Comparison of ENCODE assay signal across 19 cellular contexts in genomic region chr21:38982096-38982495, GRCh38.
A peak's percentile ranks its signal among the peaks of the same experiment; 100 is the strongest.
DNase-seq lines count a peak whose midpoint lies in the region; ATAC-seq and TF ChIP-seq lines count a peak whose summit lies in the region.
"Had no signal": no experiment of that assay in that cellular context is flagged by ENCODE, and none has a peak within 500 bp of the region (broad histone marks: within the 10 kb centered on the region; RNA-seq: fewer than 3 reads in every experiment).

No MANE protein-coding gene starts in this region.

- H3K4me1 ChIP-seq in SJCRH30 = peaks cover 67% of the 10 kb centered on the region

- no peaks in the 10 kb centered on the region for H3K9me3 Mint-ChIP-seq in natural killer cell treated with Interleukin-12 subunit alpha and Interleukin-12 subunit beta and Interleukin-15 and Interleukin-18, amount 100 ng/mL, for 72 hours
- H3K9me3 Mint-ChIP-seq in natural killer cell = no peaks in the 10 kb centered on the region
- peaks cover 0 to 6% (median 0%) of the 10 kb centered on the region in 9 donors for H3K9me3 Mint-ChIP-seq in naive thymus-derived CD8-positive, alpha-beta T cell
- H3K9me3 Mint-ChIP-seq: CD8-positive, alpha-beta T cell had no signal

- H3K36me3 ChIP-seq in SJCRH30 = no peaks in the 10 kb centered on the region
- H3K36me3 ChIP-seq: left lung had no signal

- H3K4me3 Mint-ChIP-seq in natural killer cell treated with Interleukin-12 subunit alpha and Interleukin-12 subunit beta and Interleukin-15 and Interleukin-18, amount 100 ng/mL, for 72 hours = no peak overlapping the region
- no peak overlapping the region for H3K4me3 Mint-ChIP-seq in natural killer cell
- H3K4me3 Mint-ChIP-seq in naive thymus-derived CD8-positive, alpha-beta T cell = no peak overlapping the region
- H3K4me3 Mint-ChIP-seq: activated naive CD8-positive, alpha-beta T cell; CD8-positive, alpha-beta T cell had no signal

- H3K36me3 Mint-ChIP-seq in natural killer cell treated with Interleukin-12 subunit alpha and Interleukin-12 subunit beta and Interleukin-15 and Interleukin-18, amount 100 ng/mL, for 72 hours = no peaks in the 10 kb centered on the region
- H3K36me3 Mint-ChIP-seq in natural killer cell = no peaks in the 10 kb centered on the region
- H3K36me3 Mint-ChIP-seq in naive thymus-derived CD8-positive, alpha-beta T cell = no peaks in the 10 kb centered on the region
- H3K36me3 Mint-ChIP-seq: activated naive CD8-positive, alpha-beta T cell; CD8-positive, alpha-beta T cell had no signal

- DNase-seq in natural killer cell treated with Interleukin-12 subunit alpha and Interleukin-12 subunit beta and Interleukin-15 and Interleukin-18, amount 100 ng/mL, for 72 hours (ENCODE audit: low spot score) = peak; percentile 23
- DNase-seq in natural killer cell = no peak
- peak; percentile 30 to 43 for DNase-seq in SJCRH30
- peak; percentile 64 for DNase-seq in iPS-NIHi7 (ENCODE audit: extremely low spot score)
- no peak for DNase-seq in NCI-H2196 treated with DMSO at 0.1 percent for 48 hours (lab: John Stamatoyannopoulos, UW; ENCODE audit: unreplicated experiment)
- DNase-seq in naive thymus-derived CD8-positive, alpha-beta T cell = no peak
- no peak for DNase-seq in COLO668 (lab: John Stamatoyannopoulos, UW; ENCODE audit: unreplicated experiment)
- DNase-seq: activated CD4-positive, alpha-beta T cell treated with anti-CD3 and anti-CD28 coated beads, Interleukin-2, amount 50 U/mL, for 48 hours; activated T-cell treated with anti-CD3 and anti-CD28 coated beads, Interleukin-2, amount 50 U/mL, for 1 hour; CD8-positive, alpha-beta T cell; GF-D8; left lung; NCI-H1048; NCI-H2107; stimulated activated naive CD8-positive, alpha-beta T cell treated with anti-CD3 and anti-CD28 coated beads, Interleukin-15, Interleukin-2, amounts not matched to agents 100 U/mL and 50 U/mL, for 24 hours had no signal

- intact Hi-C loops in natural killer cell (cut with micrococcal nuclease) = no loop called here

- POLR2A ChIA-PET in naive thymus-derived CD8-positive, alpha-beta T cell (lab: Charles Lee) = no interaction called here

- no peak overlapping the region for H3K27ac Mint-ChIP-seq in natural killer cell treated with Interleukin-12 subunit alpha and Interleukin-12 subunit beta and Interleukin-15 and Interleukin-18, amount 100 ng/mL, for 72 hours
- H3K27ac Mint-ChIP-seq in natural killer cell = no peak overlapping the region
- no peak overlapping the region for H3K27ac Mint-ChIP-seq in naive thymus-derived CD8-positive, alpha-beta T cell
- H3K27ac Mint-ChIP-seq: activated naive CD8-positive, alpha-beta T cell; CD8-positive, alpha-beta T cell had no signal

- ATAC-seq in natural killer cell treated with Interleukin-12 subunit alpha and Interleukin-12 subunit beta and Interleukin-15 and Interleukin-18, amount 100 ng/mL, for 72 hours = no peak
- ATAC-seq in natural killer cell = no peak
- ATAC-seq in naive thymus-derived CD8-positive, alpha-beta T cell = no peak
- no peak for ATAC-seq in HG02798 (IDR thresholded peaks at IDR 0.05; ENCODE audit: poor library complexity, unreplicated experiment)
- ATAC-seq: A549; CD8-positive, alpha-beta T cell; left lung; Panc1; stimulated activated naive CD8-positive, alpha-beta T cell treated with anti-CD3 and anti-CD28 coated beads, Interleukin-15, Interleukin-2, amounts not matched to agents 100 U/mL and 50 U/mL, for 24 hours had no signal

- TF ChIP-seq CTCF in natural killer cell (IDR thresholded peaks at IDR 0.05) = no peak

- H3K4me1 Mint-ChIP-seq in natural killer cell treated with Interleukin-12 subunit alpha and Interleukin-12 subunit beta and Interleukin-15 and Interleukin-18, amount 100 ng/mL, for 72 hours (ENCODE audit: low read depth in 2 of 2) = peaks cover 27% of the 10 kb centered on the region in 2 donors
- peaks cover 15% of the 10 kb centered on the region in 2 donors for H3K4me1 Mint-ChIP-seq in natural killer cell
- H3K4me1 Mint-ChIP-seq in naive thymus-derived CD8-positive, alpha-beta T cell = peaks cover 10 to 20% (median 13%) of the 10 kb centered on the region in 4 donors

- no peaks in the 10 kb centered on the region for H3K27me3 ChIP-seq in SJCRH30

- peaks cover 51 to 59% of the 10 kb centered on the region in 2 donors for H3K27me3 Mint-ChIP-seq in natural killer cell treated with Interleukin-12 subunit alpha and Interleukin-12 subunit beta and Interleukin-15 and Interleukin-18, amount 100 ng/mL, for 72 hours
- H3K27me3 Mint-ChIP-seq in natural killer cell (ENCODE audit: low read depth in 2 of 2) = peaks cover 44 to 54% of the 10 kb centered on the region in 2 donors
- peaks cover 32 to 68% (median 47%) of the 10 kb centered on the region in 5 donors for H3K27me3 Mint-ChIP-seq in naive thymus-derived CD8-positive, alpha-beta T cell

- H3K4me3 ChIP-seq in SJCRH30 = no peak overlapping the region
- H3K4me3 ChIP-seq: A549, left lung had no signal

- H3K9me3 ChIP-seq in SJCRH30 (replicated peaks) = no peaks in the 10 kb centered on the region
- H3K9me3 ChIP-seq: A549, left lung had no signal

- H3K27ac ChIP-seq in SJCRH30 = no peak overlapping the region
- H3K27ac ChIP-seq: A549, left lung had no signal

Comparison
In these comparisons a context has a peak if more than half of its experiments do, and no peak if none do; other contexts are left out.
1. DNase-seq: peak in natural killer cell treated with Interleukin-12 subunit alpha and Interleukin-12 subunit beta and Interleukin-15 and Interleukin-18, amount 100 ng/mL, for 72 hours (single experiment), SJCRH30 (2 of 2) and iPS-NIHi7 (single experiment); none in natural killer cell (single experiment), NCI-H2196 treated with DMSO at 0.1 percent for 48 hours (single experiment), naive thymus-derived CD8-positive, alpha-beta T cell (0 of 10) and COLO668 (single experiment).